8 cellular contexts compared by ENCODE assay signal in the genomic region with DNA sequence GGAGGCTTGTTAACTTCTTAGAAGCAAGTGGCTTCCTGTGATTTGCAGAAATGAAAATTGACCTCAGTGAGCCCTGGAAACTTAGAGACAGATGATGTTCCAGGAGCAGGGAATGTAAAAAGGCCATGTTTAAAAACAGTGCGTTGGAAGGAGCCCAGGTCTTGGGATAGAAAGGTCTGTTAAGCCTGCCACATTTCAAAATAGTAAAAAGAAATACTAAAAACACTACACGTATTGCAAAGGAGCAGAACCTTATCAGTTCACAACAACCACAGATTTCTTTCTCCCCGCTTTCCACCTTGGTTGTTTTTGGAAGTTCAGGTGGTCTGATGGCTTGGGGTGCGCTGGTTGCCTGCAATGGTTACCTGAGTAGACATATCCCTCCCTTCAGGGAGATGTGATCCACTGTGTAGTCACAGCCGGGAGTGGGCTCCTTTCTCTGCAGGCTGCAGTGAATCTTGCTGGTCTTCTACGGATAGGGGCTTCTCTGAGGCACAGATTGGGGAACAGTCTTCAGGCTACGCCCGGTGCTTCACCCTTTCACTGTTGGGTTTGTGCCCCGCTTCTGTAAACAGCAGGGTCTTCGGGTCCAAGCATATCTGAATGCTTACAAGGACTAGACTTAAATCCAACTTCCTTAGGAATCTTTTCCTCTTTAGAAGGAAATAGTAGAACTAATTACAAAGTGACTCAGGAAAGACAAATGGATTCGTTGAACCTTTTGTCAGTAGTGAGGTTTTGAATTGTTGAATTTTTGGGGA. TPM values are rescaled to one million over a fixed set of nuclear protein-coding genes. Genes with fewer than 3 reads are reported as not detected.
DNase-seq lines count a peak whose midpoint lies in the region; ATAC-seq and TF ChIP-seq lines count a peak whose summit lies in the region.

No MANE protein-coding gene starts in this region.

- peaks cover 12% of the 10 kb centered on the region for H3K4me1 Mint-ChIP-seq in activated CD8-positive, alpha-beta memory T cell treated with anti-CD3 and anti-CD28 coated beads, Interleukin-2, amount 10 ng/mL, durations not matched to agents 7 days and 5 days
- H3K4me1 Mint-ChIP-seq in activated T-helper 1 cell treated with anti-CD3 and anti-CD28 coated beads, Interleukin-12 subunit alpha, Interleukin-12 subunit beta, Interleukin-2, Interleukin-4 antibody, amounts not matched to agents 30 ng/mL and 10 ng/mL and 1 ng/mL, durations not matched to agents 14 hours and 24 hours and 36 hours (ENCODE audit: low read depth) = peaks cover 14% of the 10 kb centered on the region
- H3K4me1 Mint-ChIP-seq in activated CD8-positive, alpha-beta T cell treated with anti-CD3 and anti-CD28 coated beads for 36 hours (ENCODE audit: low read depth) = peaks cover 15% of the 10 kb centered on the region

- peak overlapping the region; percentile 88 to 91 for H3K27ac ChIP-seq in tibial artery

- H3K9me3 Mint-ChIP-seq in activated CD8-positive, alpha-beta memory T cell treated with anti-CD3 and anti-CD28 coated beads, Interleukin-2, amount 10 ng/mL, durations not matched to agents 7 days and 5 days (ENCODE audit: low read depth) = no peaks in the 10 kb centered on the region
- no peaks in the 10 kb centered on the region for H3K9me3 Mint-ChIP-seq in activated T-helper 1 cell treated with anti-CD3 and anti-CD28 coated beads, Interleukin-12 subunit alpha, Interleukin-12 subunit beta, Interleukin-2, Interleukin-4 antibody, amounts not matched to agents 30 ng/mL and 10 ng/mL and 1 ng/mL, durations not matched to agents 14 hours and 24 hours and 36 hours
- H3K9me3 Mint-ChIP-seq in activated CD8-positive, alpha-beta T cell treated with anti-CD3 and anti-CD28 coated beads for 36 hours = no peaks in the 10 kb centered on the region

- H3K27me3 ChIP-seq in tibial artery = no peaks in the 10 kb centered on the region

- H3K4me1 ChIP-seq in tibial artery = peaks cover 0 to 50% (median 21%) of the 10 kb centered on the region in 4 donors

- intact Hi-C loops in activated T-helper 1 cell treated with anti-CD3 and anti-CD28 coated beads, Interleukin-12 subunit alpha, Interleukin-12 subunit beta, Interleukin-2, Interleukin-4 antibody, amounts not matched to agents 30 ng/mL and 10 ng/mL and 1 ng/mL, durations not matched to agents 14 hours and 24 hours and 36 hours (cut with micrococcal nuclease) = loop anchor here (2.0 to 10.0 kb wide), 3 partner anchors 789 to 993 kb away; a partner anchor contains a TSS
- intact Hi-C loops in tibial artery (cut with DNase I; ENCODE audit: low total_unique reads) = loop anchor here (2.0 to 10.0 kb wide), 2 partner anchors 119 to 213 kb away; no protein-coding TSS in a partner anchor
- intact Hi-C loops in activated CD8-positive, alpha-beta T cell treated with anti-CD3 and anti-CD28 coated beads for 36 hours (cut with micrococcal nuclease) = loop anchor here (10.0 kb wide), 1 partner anchor 209 kb away; no protein-coding TSS in a partner anchor

- ATAC-seq in activated CD8-positive, alpha-beta memory T cell treated with anti-CD3 and anti-CD28 coated beads, Interleukin-2, amount 10 ng/mL, durations not matched to agents 7 days and 5 days = no peak
- ATAC-seq in HG02981 (IDR thresholded peaks at IDR 0.05; ENCODE audit: unreplicated experiment) = no peak
- no peak for ATAC-seq in activated CD8-positive, alpha-beta T cell treated with anti-CD3 and anti-CD28 coated beads for 36 hours

- peak overlapping the region; percentile 12 for H3K4me3 Mint-ChIP-seq in activated CD8-positive, alpha-beta memory T cell treated with anti-CD3 and anti-CD28 coated beads, Interleukin-2, amount 10 ng/mL, durations not matched to agents 7 days and 5 days
- H3K4me3 Mint-ChIP-seq in activated T-helper 1 cell treated with anti-CD3 and anti-CD28 coated beads, Interleukin-12 subunit alpha, Interleukin-12 subunit beta, Interleukin-2, Interleukin-4 antibody, amounts not matched to agents 30 ng/mL and 10 ng/mL and 1 ng/mL, durations not matched to agents 14 hours and 24 hours and 36 hours = peak overlapping the region; percentile 48
- no peak overlapping the region for H3K4me3 Mint-ChIP-seq in activated CD8-positive, alpha-beta T cell treated with anti-CD3 and anti-CD28 coated beads for 36 hours

- POLR2A ChIA-PET in activated CD8-positive, alpha-beta T cell treated with anti-CD3 and anti-CD28 coated beads for 36 hours (lab: Charles Lee) = interaction anchor here (0.6 kb wide), 1 partner anchor 331 kb away, joined by 4 read pairs; no protein-coding TSS in a partner anchor

- H3K4me3 ChIP-seq in tibial artery = peak overlapping the region; percentile 70 to 79

- no peak for TF ChIP-seq CTCF in tibial artery (IDR thresholded peaks at IDR 0.05)
- TF ChIP-seq CTCF in activated CD8-positive, alpha-beta T cell treated with anti-CD3 and anti-CD28 coated beads for 36 hours (IDR thresholded peaks at IDR 0.05) = no peak

- CTCF ChIA-PET in activated CD8-positive, alpha-beta memory T cell treated with anti-CD3 and anti-CD28 coated beads, Interleukin-2, amount 10 ng/mL, durations not matched to agents 7 days and 5 days (lab: Charles Lee) = no interaction called here
- CTCF ChIA-PET in activated CD8-positive, alpha-beta T cell treated with anti-CD3 and anti-CD28 coated beads for 36 hours (lab: Charles Lee) = interaction anchor here (0.7 kb wide), 1 partner anchor 318 kb away, joined by 3 read pairs; no protein-coding TSS in a partner anchor

- no peaks in the 10 kb centered on the region for H3K9me3 ChIP-seq in tibial artery

- no peak overlapping the region for H3K27ac Mint-ChIP-seq in activated CD8-positive, alpha-beta memory T cell treated with anti-CD3 and anti-CD28 coated beads, Interleukin-2, amount 10 ng/mL, durations not matched to agents 7 days and 5 days
- H3K27ac Mint-ChIP-seq in activated T-helper 1 cell treated with anti-CD3 and anti-CD28 coated beads, Interleukin-12 subunit alpha, Interleukin-12 subunit beta, Interleukin-2, Interleukin-4 antibody, amounts not matched to agents 30 ng/mL and 10 ng/mL and 1 ng/mL, durations not matched to agents 14 hours and 24 hours and 36 hours = no peak overlapping the region
- H3K27ac Mint-ChIP-seq in activated CD8-positive, alpha-beta T cell treated with anti-CD3 and anti-CD28 coated beads for 36 hours = no peak overlapping the region

- H3K36me3 Mint-ChIP-seq in activated CD8-positive, alpha-beta memory T cell treated with anti-CD3 and anti-CD28 coated beads, Interleukin-2, amount 10 ng/mL, durations not matched to agents 7 days and 5 days = no peaks in the 10 kb centered on the region
- H3K36me3 Mint-ChIP-seq in activated T-helper 1 cell treated with anti-CD3 and anti-CD28 coated beads, Interleukin-12 subunit alpha, Interleukin-12 subunit beta, Interleukin-2, Interleukin-4 antibody, amounts not matched to agents 30 ng/mL and 10 ng/mL and 1 ng/mL, durations not matched to agents 14 hours and 24 hours and 36 hours (ENCODE audit: low read depth) = no peaks in the 10 kb centered on the region
- H3K36me3 Mint-ChIP-seq in activated CD8-positive, alpha-beta T cell treated with anti-CD3 and anti-CD28 coated beads for 36 hours (ENCODE audit: low read depth) = no peaks in the 10 kb centered on the region

- H3K36me3 ChIP-seq in tibial artery = no peaks in the 10 kb centered on the region

- no peak for DNase-seq in activated CD8-positive, alpha-beta memory T cell treated with anti-CD3 and anti-CD28 coated beads, Interleukin-2, amount 10 ng/mL, durations not matched to agents 7 days and 5 days
- no peak for DNase-seq in activated CD8-positive, alpha-beta memory T cell treated with anti-CD3 and anti-CD28 coated beads, Interleukin-2, amount 50 U/mL, for 48 hours
- DNase-seq in activated T-helper 1 cell treated with anti-CD3 and anti-CD28 coated beads, Interleukin-12 subunit alpha, Interleukin-12 subunit beta, Interleukin-2, Interleukin-4 antibody, amounts not matched to agents 30 ng/mL and 10 ng/mL and 1 ng/mL, durations not matched to agents 14 hours and 24 hours and 36 hours (ENCODE audit: low spot score) = no peak
- DNase-seq in islet precursor cell (peak; percentile 69), tibial artery (no peak), midbrain (lab: John Stamatoyannopoulos, UW) (no peak)
- DNase-seq in activated CD8-positive, alpha-beta T cell treated with anti-CD3 and anti-CD28 coated beads for 36 hours = no peak

- H3K27me3 Mint-ChIP-seq in activated CD8-positive, alpha-beta memory T cell treated with anti-CD3 and anti-CD28 coated beads, Interleukin-2, amount 10 ng/mL, durations not matched to agents 7 days and 5 days = peaks cover 78% of the 10 kb centered on the region
- H3K27me3 Mint-ChIP-seq in activated T-helper 1 cell treated with anti-CD3 and anti-CD28 coated beads, Interleukin-12 subunit alpha, Interleukin-12 subunit beta, Interleukin-2, Interleukin-4 antibody, amounts not matched to agents 30 ng/mL and 10 ng/mL and 1 ng/mL, durations not matched to agents 14 hours and 24 hours and 36 hours (ENCODE audit: insufficient read depth) = peaks cover 71% of the 10 kb centered on the region
- H3K27me3 Mint-ChIP-seq in activated CD8-positive, alpha-beta T cell treated with anti-CD3 and anti-CD28 coated beads for 36 hours = peaks cover 74% of the 10 kb centered on the region

RNA-seq across cellular contexts. Expression of a gene that starts 1.9 kb away (rescaled TPM):
- total RNA-seq in activated CD8-positive, alpha-beta memory T cell treated with anti-CD3 and anti-CD28 coated beads, Interleukin-2, amount 10 ng/mL, durations not matched to agents 7 days and 5 days = under 1 TPM; 0.18 to 0.26 TPM
- 0.41 and 1.2 TPM in 2 replicates for total RNA-seq in activated T-helper 1 cell treated with anti-CD3 and anti-CD28 coated beads, Interleukin-12 subunit alpha, Interleukin-12 subunit beta, Interleukin-2, Interleukin-4 antibody, amounts not matched to agents 30 ng/mL and 10 ng/mL and 1 ng/mL, durations not matched to agents 14 hours and 24 hours and 36 hours
- under 1 TPM; 0.25 to 0.83 TPM for total RNA-seq in activated CD8-positive, alpha-beta T cell treated with anti-CD3 and anti-CD28 coated beads for 36 hours
